11 cellular contexts compared by ENCODE assay signal in genomic region chr4:11543710-11544109, GRCh38.
DNase-seq lines count a peak whose midpoint lies in the region; ATAC-seq and TF ChIP-seq lines count a peak whose summit lies in the region.
"Had no signal": no experiment of that assay in that cellular context is flagged by ENCODE, and none has a peak within 500 bp of the region (broad histone marks: within the 10 kb centered on the region; RNA-seq: fewer than 3 reads in every experiment).

No MANE protein-coding gene starts in this region.

- no peaks in the 10 kb centered on the region for H3K27me3 ChIP-seq in BLaER1 treated with 17β-estradiol and CSF1 and Interleukin-3, amounts not matched to agents 10 nM and 100 nM

- H3K9me3 ChIP-seq in BLaER1 treated with 17β-estradiol and CSF1 and Interleukin-3, amounts not matched to agents 10 nM and 100 nM (replicated peaks in 1 of 11), result no peaks in the 10 kb centered on the region
- H3K9me3 ChIP-seq in mucosa of descending colon, result no peaks in the 10 kb centered on the region

- no peaks in the 10 kb centered on the region for H3K36me3 ChIP-seq in BLaER1 treated with 17β-estradiol and CSF1 and Interleukin-3, amounts not matched to agents 10 nM and 100 nM
- no peaks in the 10 kb centered on the region for H3K36me3 ChIP-seq in mucosa of descending colon (ENCODE audit: low read depth)

- intact Hi-C loops in mucosa of descending colon (cut with DNase I, micrococcal nuclease), result no loop called here

- H3K27me3 Mint-ChIP-seq in activated T-helper 17 cell treated with anti-CD3 and anti-CD28 coated beads, Interleukin-2, amount 50 U/mL, for 72 hours, result no peaks in the 10 kb centered on the region

- peaks cover 11 to 63% (median 28%) of the 10 kb centered on the region in 10 experiments for H3K4me1 ChIP-seq in BLaER1 treated with 17β-estradiol and CSF1 and Interleukin-3, amounts not matched to agents 10 nM and 100 nM
- H3K4me1 ChIP-seq in mucosa of descending colon (ENCODE audit: low read depth), result no peaks in the 10 kb centered on the region

- TF ChIP-seq CTCF in NB4 (IDR thresholded peaks at IDR 0.05; ENCODE audit: low read depth, low read length), result no peak
- TF ChIP-seq CTCF in epithelial cell of proximal tubule (conservative IDR thresholded peaks at IDR 0.05; ENCODE audit: low read depth, low read length), result no peak
- no peak for TF ChIP-seq CTCF in mucosa of descending colon (IDR thresholded peaks at IDR 0.05)

- peak overlapping the region in 4 of 11 experiments; percentile 17 to 54 (median 47); a peak in 4 of 22 replicates for H3K9ac ChIP-seq in BLaER1 treated with 17β-estradiol and CSF1 and Interleukin-3, amounts not matched to agents 10 nM and 100 nM

- DNase-seq in NB4 (ENCODE audit: low read depth), result peak; percentile 13
- peak; percentile 77 for DNase-seq in epithelial cell of proximal tubule (ENCODE audit: low read depth)
- no peak for DNase-seq in mucosa of descending colon
- DNase-seq in HuH-7.5 (ENCODE audit: low spot score), result no peak
- no peak for DNase-seq in SK-N-DZ (ENCODE audit: low spot score)
- DNase-seq: C1 segment of cervical spinal cord; NCI-H510A; stimulated activated naive CD4-positive, alpha-beta T cell had no signal

- H3K4me3 ChIP-seq in BLaER1 treated with 17β-estradiol and CSF1 and Interleukin-3, amounts not matched to agents 10 nM and 100 nM, result no peak overlapping the region
- H3K4me3 ChIP-seq in NB4 (ENCODE audit: low read depth, low read length), result no peak overlapping the region
- peak overlapping the region; percentile 42 for H3K4me3 ChIP-seq in epithelial cell of proximal tubule (ENCODE audit: low read depth, low read length)
- H3K4me3 ChIP-seq in mucosa of descending colon, result no peak overlapping the region

- no peaks in the 10 kb centered on the region for H3K4me1 Mint-ChIP-seq in activated T-helper 17 cell treated with anti-CD3 and anti-CD28 coated beads, Interleukin-2, amount 50 U/mL, for 72 hours

- no peaks in the 10 kb centered on the region for H3K36me3 Mint-ChIP-seq in activated T-helper 17 cell treated with anti-CD3 and anti-CD28 coated beads, Interleukin-2, amount 50 U/mL, for 72 hours (ENCODE audit: low read depth)

- ATAC-seq in mucosa of descending colon, result peak; percentile 64
- no peak for ATAC-seq in HG02642 (IDR thresholded peaks at IDR 0.05; ENCODE audit: poor library complexity, unreplicated experiment)
- no peak for ATAC-seq in activated T-helper 17 cell treated with anti-CD3 and anti-CD28 coated beads, Interleukin-2, amount 50 U/mL, for 72 hours (replicated peaks)

- H3K4me3 Mint-ChIP-seq in activated T-helper 17 cell treated with anti-CD3 and anti-CD28 coated beads, Interleukin-2, amount 50 U/mL, for 72 hours, result no peak overlapping the region

- H3K27ac ChIP-seq in BLaER1 treated with 17β-estradiol and CSF1 and Interleukin-3, amounts not matched to agents 10 nM and 100 nM, result peak overlapping the region in 9 of 11 experiments; percentile 46 to 82 (median 70); a peak in 19 of 22 replicates

- no peaks in the 10 kb centered on the region for H3K9me3 Mint-ChIP-seq in activated T-helper 17 cell treated with anti-CD3 and anti-CD28 coated beads, Interleukin-2, amount 50 U/mL, for 72 hours

- no peak overlapping the region for H3K27ac Mint-ChIP-seq in activated T-helper 17 cell treated with anti-CD3 and anti-CD28 coated beads, Interleukin-2, amount 50 U/mL, for 72 hours

- TF ChIP-seq POLR2A in NB4 (IDR thresholded peaks at IDR 0.05; ENCODE audit: extremely low read depth, insufficient read length), result no peak

- H4K20me1 ChIP-seq in BLaER1 treated with 17β-estradiol and CSF1 and Interleukin-3, amounts not matched to agents 10 nM and 100 nM, result no peaks in the 10 kb centered on the region

- peak overlapping the region; percentile 45 to 76 (median 68) for H3K4me2 ChIP-seq in BLaER1 treated with 17β-estradiol and CSF1 and Interleukin-3, amounts not matched to agents 10 nM and 100 nM

Comparison
In these comparisons a context has a peak if more than half of its experiments do, and no peak if none do; other contexts are left out.
1. DNase-seq: peak in NB4 (single experiment) and epithelial cell of proximal tubule (single experiment); none in mucosa of descending colon (0 of 3), HuH-7.5 (single experiment) and SK-N-DZ (single experiment).